Comparison of ENCODE assay signal across 11 cellular contexts in the genomic region with DNA sequence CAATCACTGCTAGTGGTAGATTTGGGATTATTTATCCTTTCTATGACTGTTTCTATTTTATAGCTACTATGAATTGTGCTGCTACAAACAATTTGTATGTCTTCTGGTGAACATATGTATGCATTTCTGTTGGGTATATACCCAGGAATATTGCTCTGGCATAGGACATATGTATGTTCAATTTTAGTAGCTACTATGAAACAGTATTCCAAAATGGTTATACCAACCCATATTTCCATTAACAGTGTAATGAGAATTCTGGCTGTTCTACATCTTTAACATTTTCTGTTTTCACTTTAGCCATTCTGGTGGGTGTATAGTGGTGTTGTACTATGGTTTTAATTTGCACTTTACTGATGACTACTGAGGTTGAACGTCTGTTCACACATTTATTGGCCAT. TPM values are rescaled to one million over a fixed set of nuclear protein-coding genes. Genes with fewer than 3 reads are reported as not detected.
"Had no signal": no experiment of that assay in that cellular context is flagged by ENCODE, and none has a peak within 500 bp of the region (broad histone marks: within the 10 kb centered on the region; RNA-seq: fewer than 3 reads in every experiment).

No MANE protein-coding gene starts in this region.

- ATAC-seq: GM23338, HCT116 had no signal

- H3K4me1 ChIP-seq: HAP-1 had no signal

- H3K4me3 ChIP-seq: GM23338, HAP-1 had no signal

- H3K27me3 Mint-ChIP-seq: IgD-negative memory B cell had no signal

- H3K4me3 Mint-ChIP-seq: GM23338, HFFc6, IgD-negative memory B cell had no signal

- H3K9me3 ChIP-seq: HAP-1 had no signal

- H3K4me2 ChIP-seq: GM23338, KMS-11 had no signal

- H2AFZ ChIP-seq: GM23338 had no signal

- H3K27ac Mint-ChIP-seq: GM23338, HFFc6, IgD-negative memory B cell had no signal

- DNase-seq: H7, HFFc6, KBM-7 had no signal

- H3K36me3 ChIP-seq: HAP-1 had no signal

- FAIRE-seq: H1 had no signal

- H3K9ac ChIP-seq: KMS-11 had no signal

- H3K27ac ChIP-seq: HL-60, KMS-11 had no signal

RNA-seq across cellular contexts. Expression of a gene that starts 57.6 kb away (rescaled TPM):
- total RNA-seq: GM23338, H1, H7, HFFc6, HT1080 had no signal
- polyA plus RNA-seq: H1, IgD-negative memory B cell had no signal
